15 cellular contexts compared by ENCODE assay signal in genomic region chr20:59604770-59605665, GRCh38. TPM values are rescaled to one million over a fixed set of nuclear protein-coding genes. Genes with fewer than 3 reads are reported as not detected.
DNase-seq lines count a peak whose midpoint lies in the region; ATAC-seq and TF ChIP-seq lines count a peak whose summit lies in the region.
"Had no signal": no experiment of that assay in that cellular context is flagged by ENCODE, and none has a peak within 500 bp of the region (broad histone marks: within the 10 kb centered on the region; RNA-seq: fewer than 3 reads in every experiment).

No MANE protein-coding gene starts in this region.

- DNase-seq in ELF-1 (ENCODE audit: low read depth, low spot score) (peak; percentile 25), SK-N-DZ (ENCODE audit: low spot score) (peak; percentile 44), cardiac septum (ENCODE audit: low spot score) (peak; percentile 57), neural progenitor cell (ENCODE audit: low spot score) (peak; percentile 54), foreskin melanocyte (no peak)
- no peak for DNase-seq in activated T-helper 2 cell treated with anti-CD3 and anti-CD28 coated beads, Interferon-gamma antibody, Interleukin-2, Interleukin-4, amounts not matched to agents 10 μg/mL and 5 μg/mL and 100 μg/mL, durations not matched to agents 14 hours and 24 hours and 36 hours (ENCODE audit: low spot score)
- no peak for DNase-seq in stimulated activated naive CD8-positive, alpha-beta T cell treated with anti-CD3 and anti-CD28 coated beads, Interleukin-15, Interleukin-2, amounts not matched to agents 100 U/mL and 50 U/mL, for 24 hours
- DNase-seq: activated CD4-positive, alpha-beta T cell treated with anti-CD3 and anti-CD28 coated beads for 1 hour; activated effector memory CD4-positive, alpha-beta T cell treated with anti-CD3 and anti-CD28 coated beads, Interleukin-2, amount 50 U/mL, for 16 hours; SJCRH30 had no signal

- no peak for TF ChIP-seq CTCF in neural progenitor cell (IDR thresholded peaks at IDR 0.05)

- no peak overlapping the region for H3K27ac Mint-ChIP-seq in neural progenitor cell
- no peak overlapping the region for H3K27ac Mint-ChIP-seq in activated T-helper 2 cell treated with anti-CD3 and anti-CD28 coated beads, Interferon-gamma antibody, Interleukin-2, Interleukin-4, amounts not matched to agents 10 μg/mL and 5 μg/mL and 100 μg/mL, durations not matched to agents 14 hours and 24 hours and 36 hours
- H3K27ac Mint-ChIP-seq: IgD-negative memory B cell had no signal

- no peaks in the 10 kb centered on the region for H4K20me1 ChIP-seq in neural progenitor cell (ENCODE audit: low read depth)

- no peaks in the 10 kb centered on the region for H3K9me3 Mint-ChIP-seq in neural progenitor cell
- H3K9me3 Mint-ChIP-seq in activated T-helper 2 cell treated with anti-CD3 and anti-CD28 coated beads, Interferon-gamma antibody, Interleukin-2, Interleukin-4, amounts not matched to agents 10 μg/mL and 5 μg/mL and 100 μg/mL, durations not matched to agents 14 hours and 24 hours and 36 hours: no peaks in the 10 kb centered on the region
- H3K9me3 Mint-ChIP-seq: central memory CD8-positive, alpha-beta T cell; IgD-negative memory B cell had no signal

- H3K36me3 Mint-ChIP-seq in neural progenitor cell: no peaks in the 10 kb centered on the region
- H3K36me3 Mint-ChIP-seq in activated T-helper 2 cell treated with anti-CD3 and anti-CD28 coated beads, Interferon-gamma antibody, Interleukin-2, Interleukin-4, amounts not matched to agents 10 μg/mL and 5 μg/mL and 100 μg/mL, durations not matched to agents 14 hours and 24 hours and 36 hours (ENCODE audit: low read depth): no peaks in the 10 kb centered on the region
- H3K36me3 Mint-ChIP-seq: IgD-negative memory B cell had no signal

- H3K27me3 ChIP-seq in neural progenitor cell: peaks cover 100% of the 10 kb centered on the region

- H3K4me1 ChIP-seq in neural progenitor cell: no peaks in the 10 kb centered on the region
- H3K4me1 ChIP-seq: SJCRH30 had no signal

- no peaks in the 10 kb centered on the region for H3K9me3 ChIP-seq in neural progenitor cell (ENCODE audit: low read depth)
- H3K9me3 ChIP-seq: SJCRH30 had no signal

- peaks cover 9% of the 10 kb centered on the region for H3K4me1 Mint-ChIP-seq in neural progenitor cell
- H3K4me1 Mint-ChIP-seq in activated T-helper 2 cell treated with anti-CD3 and anti-CD28 coated beads, Interferon-gamma antibody, Interleukin-2, Interleukin-4, amounts not matched to agents 10 μg/mL and 5 μg/mL and 100 μg/mL, durations not matched to agents 14 hours and 24 hours and 36 hours (ENCODE audit: low read depth): peaks cover 3% of the 10 kb centered on the region
- H3K4me1 Mint-ChIP-seq: central memory CD8-positive, alpha-beta T cell had no signal

- no peak overlapping the region for H3K27ac ChIP-seq in neural progenitor cell
- H3K27ac ChIP-seq: SJCRH30 had no signal

- peak overlapping the region; percentile 77 for H3K4me3 Mint-ChIP-seq in neural progenitor cell
- no peak overlapping the region for H3K4me3 Mint-ChIP-seq in activated T-helper 2 cell treated with anti-CD3 and anti-CD28 coated beads, Interferon-gamma antibody, Interleukin-2, Interleukin-4, amounts not matched to agents 10 μg/mL and 5 μg/mL and 100 μg/mL, durations not matched to agents 14 hours and 24 hours and 36 hours (ENCODE audit: low read depth)
- H3K4me3 Mint-ChIP-seq: central memory CD8-positive, alpha-beta T cell; IgD-negative memory B cell had no signal

- no peak for ATAC-seq in HG03139 (IDR thresholded peaks at IDR 0.05; ENCODE audit: unreplicated experiment)
- ATAC-seq in stimulated activated naive CD8-positive, alpha-beta T cell treated with anti-CD3 and anti-CD28 coated beads, Interleukin-15, Interleukin-2, amounts not matched to agents 100 U/mL and 50 U/mL, for 24 hours: no peak

- intact Hi-C loops in cardiac septum (cut with DNase I): no loop called here
- intact Hi-C loops in activated T-helper 2 cell treated with anti-CD3 and anti-CD28 coated beads, Interferon-gamma antibody, Interleukin-2, Interleukin-4, amounts not matched to agents 10 μg/mL and 5 μg/mL and 100 μg/mL, durations not matched to agents 14 hours and 24 hours and 36 hours (cut with micrococcal nuclease): no loop called here

- H3K9ac ChIP-seq in neural progenitor cell: no peak overlapping the region

- no peaks in the 10 kb centered on the region for H3K36me3 ChIP-seq in neural progenitor cell
- H3K36me3 ChIP-seq: SJCRH30 had no signal

- no peaks in the 10 kb centered on the region for H3K79me2 ChIP-seq in neural progenitor cell (ENCODE audit: low read depth)

- H2AFZ ChIP-seq in neural progenitor cell (replicated peaks): peak overlapping the region; percentile 61

- H3K4me3 ChIP-seq in neural progenitor cell: peak overlapping the region; percentile 44
- H3K4me3 ChIP-seq: SJCRH30 had no signal

- peak overlapping the region; percentile 91 for H3K4me2 ChIP-seq in neural progenitor cell

- H3F3A ChIP-seq in neural progenitor cell (ENCODE audit: low read depth): no peaks in the 10 kb centered on the region

- peaks cover 42% of the 10 kb centered on the region for H3K27me3 Mint-ChIP-seq in neural progenitor cell (ENCODE audit: insufficient read depth, low read depth)
- peaks cover 51% of the 10 kb centered on the region for H3K27me3 Mint-ChIP-seq in activated T-helper 2 cell treated with anti-CD3 and anti-CD28 coated beads, Interferon-gamma antibody, Interleukin-2, Interleukin-4, amounts not matched to agents 10 μg/mL and 5 μg/mL and 100 μg/mL, durations not matched to agents 14 hours and 24 hours and 36 hours (ENCODE audit: low read depth)

RNA-seq across cellular contexts. Expression of gene PHACTR3, which starts 0.7 kb away (rescaled TPM):
- 29.3 and 31.8 TPM in 2 replicates for polyA plus RNA-seq in SK-N-DZ (2014; cell fraction: cytosol; rRNA removed)
- polyA plus RNA-seq in SK-N-DZ (2014; cell fraction: nucleus; rRNA removed): 21.9 and 24.6 TPM in 2 replicates
- 0.54 TPM for total RNA-seq in cardiac septum
- 0.22 and 1.4 TPM in 2 replicates for total RNA-seq in neural progenitor cell (ENCODE audit: low replicate concordance)
- not detected in 2 replicates for total RNA-seq in activated T-helper 2 cell treated with anti-CD3 and anti-CD28 coated beads, Interferon-gamma antibody, Interleukin-2, Interleukin-4, amounts not matched to agents 10 μg/mL and 5 μg/mL and 100 μg/mL, durations not matched to agents 14 hours and 24 hours and 36 hours
- total RNA-seq: glomerular endothelial cell, myocyte, SJCRH30 had no signal
- polyA plus RNA-seq: IgD-negative memory B cell had no signal

Comparison
In these comparisons a context has a peak if more than half of its experiments do, and no peak if none do; other contexts are left out.
1. DNase-seq: peak in ELF-1 (single experiment), SK-N-DZ (single experiment), cardiac septum (single experiment) and neural progenitor cell (single experiment); none in activated T-helper 2 cell treated with anti-CD3 and anti-CD28 coated beads, Interferon-gamma antibody, Interleukin-2, Interleukin-4, amounts not matched to agents 10 μg/mL and 5 μg/mL and 100 μg/mL, durations not matched to agents 14 hours and 24 hours and 36 hours (single experiment), foreskin melanocyte (single experiment) and stimulated activated naive CD8-positive, alpha-beta T cell treated with anti-CD3 and anti-CD28 coated beads, Interleukin-15, Interleukin-2, amounts not matched to agents 100 U/mL and 50 U/mL, for 24 hours (single experiment).